ENCODE assay signal across 8 cellular contexts in genomic region chr5:39283231-39283818, GRCh38.
A peak's percentile ranks its signal among the peaks of the same experiment; 100 is the strongest.
DNase-seq lines count a peak whose midpoint lies in the region; ATAC-seq and TF ChIP-seq lines count a peak whose summit lies in the region.

No MANE protein-coding gene starts in this region.

- POLR2A ChIA-PET in PC-9 (lab: Charles Lee; ENCODE audit: unreplicated experiment), result interaction anchor here (0.6 kb wide), 1 partner anchor 64 kb away, joined by 5 read pairs; no protein-coding TSS in a partner anchor

- TF ChIP-seq CTCF in CD14-positive monocyte (IDR thresholded peaks at IDR 0.05), result peak; percentile 86
- peak; percentile 91 for TF ChIP-seq CTCF in PC-9 (conservative IDR thresholded peaks at IDR 0.05)
- peak; percentile 74 for TF ChIP-seq CTCF in fibroblast of villous mesenchyme (IDR thresholded peaks at IDR 0.05; ENCODE audit: insufficient read depth, low read depth, low read length)
- TF ChIP-seq CTCF in osteocyte (IDR thresholded peaks at IDR 0.05), result peak; percentile 72

- BruUV-seq in PC-9 (replicated peaks; lab: Mats Ljungman, UMichigan), result no TSS peak

- no peaks in the 10 kb centered on the region for H3K27me3 ChIP-seq in PC-9 (ENCODE audit: insufficient read depth, low read depth)

- H3K27me3 Mint-ChIP-seq in CD14-positive monocyte (ENCODE audit: low read depth in 3 of 3) (no peaks in the 10 kb centered on the region), osteocyte (ENCODE audit: unreplicated experiment) (peaks cover 37% of the 10 kb centered on the region)
- H3K27me3 Mint-ChIP-seq in activated T-helper 1 cell treated with anti-CD3 and anti-CD28 coated beads, Interleukin-12 subunit alpha, Interleukin-12 subunit beta, Interleukin-2, Interleukin-4 antibody, amounts not matched to agents 30 ng/mL and 10 ng/mL and 1 ng/mL, durations not matched to agents 14 hours and 24 hours and 36 hours (ENCODE audit: insufficient read depth), result peaks cover 12% of the 10 kb centered on the region

- H3K4me3 Mint-ChIP-seq in CD14-positive monocyte (peak overlapping the region in 1 of 2 donors; percentile 19), osteocyte (ENCODE audit: unreplicated experiment) (no peak overlapping the region)
- no peak overlapping the region for H3K4me3 Mint-ChIP-seq in activated T-helper 1 cell treated with anti-CD3 and anti-CD28 coated beads, Interleukin-12 subunit alpha, Interleukin-12 subunit beta, Interleukin-2, Interleukin-4 antibody, amounts not matched to agents 30 ng/mL and 10 ng/mL and 1 ng/mL, durations not matched to agents 14 hours and 24 hours and 36 hours

- no peak overlapping the region for H3K4me3 ChIP-seq in PC-9
- H3K4me3 ChIP-seq in fibroblast of villous mesenchyme (ENCODE audit: low read depth, low read length), result no peak overlapping the region

- intact Hi-C loops in CD14-positive monocyte (cut with micrococcal nuclease) (loop anchor here (2.0 to 10.0 kb wide), 4 partner anchors 65 to 139 kb away; partner anchors contain the start of gene FYB1 (in 2 of the 2)), PC-9 (cut with micrococcal nuclease; ENCODE audit: unreplicated experiment) (loop anchor here (1.0 to 10.0 kb wide), 9 partner anchors 66 to 901 kb away; no protein-coding TSS in a partner anchor)
- intact Hi-C loops in activated T-helper 1 cell treated with anti-CD3 and anti-CD28 coated beads, Interleukin-12 subunit alpha, Interleukin-12 subunit beta, Interleukin-2, Interleukin-4 antibody, amounts not matched to agents 30 ng/mL and 10 ng/mL and 1 ng/mL, durations not matched to agents 14 hours and 24 hours and 36 hours (cut with micrococcal nuclease), result loop anchor here (1.0 to 2.0 kb wide), 6 partner anchors 66 to 289 kb away; partner anchors contain the start of gene RICTOR

- peak overlapping the region in 4 of 7 donors; percentile 57 to 74 (median 66) for H3K27ac Mint-ChIP-seq in CD14-positive monocyte
- H3K27ac Mint-ChIP-seq in activated T-helper 1 cell treated with anti-CD3 and anti-CD28 coated beads, Interleukin-12 subunit alpha, Interleukin-12 subunit beta, Interleukin-2, Interleukin-4 antibody, amounts not matched to agents 30 ng/mL and 10 ng/mL and 1 ng/mL, durations not matched to agents 14 hours and 24 hours and 36 hours, result no peak overlapping the region
- H3K27ac Mint-ChIP-seq in osteocyte (ENCODE audit: unreplicated experiment), result no peak overlapping the region

- peaks cover 16% of the 10 kb centered on the region for H3K4me1 Mint-ChIP-seq in CD14-positive monocyte
- H3K4me1 Mint-ChIP-seq in activated T-helper 1 cell treated with anti-CD3 and anti-CD28 coated beads, Interleukin-12 subunit alpha, Interleukin-12 subunit beta, Interleukin-2, Interleukin-4 antibody, amounts not matched to agents 30 ng/mL and 10 ng/mL and 1 ng/mL, durations not matched to agents 14 hours and 24 hours and 36 hours (ENCODE audit: low read depth), result peaks cover 22% of the 10 kb centered on the region
- H3K4me1 Mint-ChIP-seq in osteocyte (ENCODE audit: unreplicated experiment), result no peaks in the 10 kb centered on the region

- no peaks in the 10 kb centered on the region for H3K4me1 ChIP-seq in PC-9 (replicated peaks; ENCODE audit: insufficient read depth)

- no peaks in the 10 kb centered on the region for H3F3A ChIP-seq in PC-9 (ENCODE audit: insufficient read depth, low read depth)

- CTCF ChIA-PET in PC-9 (lab: Charles Lee), result interaction anchor here (0.6 to 2.0 kb wide), 7 partner anchors 59 to 265 kb away, joined by 3 to 22 read pairs (median 7); partner anchors contain the start of gene FYB1

- H3K36me3 ChIP-seq in PC-9 (ENCODE audit: low read depth), result no peaks in the 10 kb centered on the region

- H2AFZ ChIP-seq in PC-9, result 0 out of 2 replicates have a peak overlapping the region, but pooled peaks have one; percentile 1

- no peaks in the 10 kb centered on the region for H4K20me1 ChIP-seq in PC-9 (ENCODE audit: insufficient read depth)

- H3K9me3 Mint-ChIP-seq in CD14-positive monocyte (peaks cover 7 to 19% (median 11%) of the 10 kb centered on the region in 7 donors), osteocyte (ENCODE audit: unreplicated experiment) (peaks cover 6% of the 10 kb centered on the region)
- H3K9me3 Mint-ChIP-seq in activated T-helper 1 cell treated with anti-CD3 and anti-CD28 coated beads, Interleukin-12 subunit alpha, Interleukin-12 subunit beta, Interleukin-2, Interleukin-4 antibody, amounts not matched to agents 30 ng/mL and 10 ng/mL and 1 ng/mL, durations not matched to agents 14 hours and 24 hours and 36 hours, result peaks cover 21% of the 10 kb centered on the region

- no peak overlapping the region for H3K4me2 ChIP-seq in PC-9

- no peaks in the 10 kb centered on the region for H3K9me2 ChIP-seq in PC-9 (ENCODE audit: insufficient read depth)

- peaks cover 2% of the 10 kb centered on the region; the same call in 1 of the 2 replicates for H3K9me3 ChIP-seq in PC-9 (ENCODE audit: insufficient read depth, low read depth)

- no peaks in the 10 kb centered on the region for H3K79me2 ChIP-seq in PC-9 (ENCODE audit: low read depth)

- ATAC-seq in GM19025 (IDR thresholded peaks at IDR 0.05; ENCODE audit: low read depth, unreplicated experiment), result peak; percentile 85
- peak; percentile 92 for ATAC-seq in HG03280 (IDR thresholded peaks at IDR 0.05; ENCODE audit: unreplicated experiment)

- H3K36me3 Mint-ChIP-seq in CD14-positive monocyte (no peaks in the 10 kb centered on the region), osteocyte (ENCODE audit: unreplicated experiment) (no peaks in the 10 kb centered on the region)
- peaks cover 14% of the 10 kb centered on the region for H3K36me3 Mint-ChIP-seq in activated T-helper 1 cell treated with anti-CD3 and anti-CD28 coated beads, Interleukin-12 subunit alpha, Interleukin-12 subunit beta, Interleukin-2, Interleukin-4 antibody, amounts not matched to agents 30 ng/mL and 10 ng/mL and 1 ng/mL, durations not matched to agents 14 hours and 24 hours and 36 hours (ENCODE audit: low read depth)

- H3K27ac ChIP-seq in PC-9, result no peak overlapping the region

- peak; percentile 61 for DNase-seq in CD14-positive monocyte (ENCODE audit: low spot score)
- DNase-seq in PC-9, result peak; percentile 61 to 64
- peak; percentile 54 for DNase-seq in activated T-helper 1 cell treated with anti-CD3 and anti-CD28 coated beads, Interleukin-12 subunit alpha, Interleukin-12 subunit beta, Interleukin-2, Interleukin-4 antibody, amounts not matched to agents 30 ng/mL and 10 ng/mL and 1 ng/mL, durations not matched to agents 14 hours and 24 hours and 36 hours (ENCODE audit: low spot score)
- peak; percentile 76 for DNase-seq in fibroblast of villous mesenchyme (ENCODE audit: low read depth)
- DNase-seq in osteocyte (ENCODE audit: extremely low spot score, unreplicated experiment), result no peak
- no peak for DNase-seq in cerebellar nuclear complex (lab: John Stamatoyannopoulos, UW)

Comparison
In these comparisons a context has a peak if more than half of its experiments do, and no peak if none do; other contexts are left out.
1. DNase-seq: peak in CD14-positive monocyte (single experiment), PC-9 (2 of 2), activated T-helper 1 cell treated with anti-CD3 and anti-CD28 coated beads, Interleukin-12 subunit alpha, Interleukin-12 subunit beta, Interleukin-2, Interleukin-4 antibody, amounts not matched to agents 30 ng/mL and 10 ng/mL and 1 ng/mL, durations not matched to agents 14 hours and 24 hours and 36 hours (single experiment) and fibroblast of villous mesenchyme (single experiment); none in osteocyte (single experiment) and cerebellar nuclear complex (0 of 2).
2. H3K27ac Mint-ChIP-seq: peak in CD14-positive monocyte (4 of 7); none in activated T-helper 1 cell treated with anti-CD3 and anti-CD28 coated beads, Interleukin-12 subunit alpha, Interleukin-12 subunit beta, Interleukin-2, Interleukin-4 antibody, amounts not matched to agents 30 ng/mL and 10 ng/mL and 1 ng/mL, durations not matched to agents 14 hours and 24 hours and 36 hours (single experiment) and osteocyte (single experiment).
3. Peak in every context shown above with its lines, with median percentiles within 50 percentile points of each other: CTCF ChIP-seq.